In genomic region chr5:95761771-95762680, GRCh38 we compare ENCODE assay signal across 13 cellular contexts. TPM values are rescaled to one million over a fixed set of nuclear protein-coding genes. Genes with fewer than 3 reads are reported as not detected.
DNase-seq lines count a peak whose midpoint lies in the region; ATAC-seq, FAIRE-seq and TF ChIP-seq lines count a peak whose summit lies in the region.
"Had no signal": no experiment of that assay in that cellular context is flagged by ENCODE, and none has a peak within 500 bp of the region (broad histone marks: within the 10 kb centered on the region; RNA-seq: fewer than 3 reads in every experiment).

No MANE protein-coding gene starts in this region.

- no peak for FAIRE-seq in kidney (lab: Jason Lieb, UNC)
- FAIRE-seq: pancreas had no signal

- ATAC-seq in HG02870 (IDR thresholded peaks at IDR 0.05; ENCODE audit: unreplicated experiment) (no peak), HG03565 (IDR thresholded peaks at IDR 0.05; ENCODE audit: unreplicated experiment) (no peak)
- ATAC-seq: pancreas had no signal

- no peaks in the 10 kb centered on the region for H3K9me2 ChIP-seq in GM23248 (ENCODE audit: insufficient read depth)

- H3K9me3 ChIP-seq in GM23248 (ENCODE audit: low read depth) (no peaks in the 10 kb centered on the region), kidney (ENCODE audit: control insufficient read depth in 1 of 2, low read length in 2 of 2) (no peaks in the 10 kb centered on the region)
- H3K9me3 ChIP-seq: pancreas, Peyer's patch had no signal

- WGBS in GM23248 (ENCODE audit: low coverage in 1 of 2, low lambda C conversion rate in 2 of 2, missing lambda C conversion rate in 2 of 2), 2 experiments: 52 to 53% methylated on average over 2 of the region's 2 CpGs

- no peak overlapping the region for H2AFZ ChIP-seq in GM23248

- H3K4me1 ChIP-seq in GM23248 (ENCODE audit: insufficient read depth): peaks cover 43% of the 10 kb centered on the region
- peaks cover 21 to 31% of the 10 kb centered on the region in 2 donors for H3K4me1 ChIP-seq in kidney (ENCODE audit: control insufficient read depth in 1 of 2, insufficient read depth in 1 of 2, low read depth in 1 of 2, low read length in 2 of 2)

- peak overlapping the region; percentile 96 for H3K4me2 ChIP-seq in GM23248 (ENCODE audit: unreplicated experiment)

- H3K36me3 ChIP-seq in GM23248 (ENCODE audit: low read depth) (peaks cover 33% of the 10 kb centered on the region), kidney (ENCODE audit: control insufficient read depth in 1 of 2, insufficient read depth in 2 of 2, low read length in 2 of 2) (no peaks in the 10 kb centered on the region)
- H3K36me3 ChIP-seq: Peyer's patch had no signal

- no peak overlapping the region for H3K9ac ChIP-seq in GM23248
- H3K9ac ChIP-seq in kidney (ENCODE audit: low read length in 2 of 2): no peak overlapping the region

- H3K27me3 ChIP-seq in GM23248 (replicated peaks; ENCODE audit: insufficient read depth): no peaks in the 10 kb centered on the region
- H3K27me3 ChIP-seq: pancreas, Peyer's patch had no signal

- H3K4me3 ChIP-seq in AG04449 (ENCODE audit: low read depth, low read length) (no peak overlapping the region; the same call in 1 of the 2 replicates), GM23248 (0 out of 2 replicates have a peak overlapping the region, but pooled peaks have one; percentile 70), kidney (ENCODE audit: low read length in 2 of 2) (no peak overlapping the region)
- H3K4me3 ChIP-seq: pancreas, Peyer's patch had no signal

- peaks cover 56% of the 10 kb centered on the region for H3F3A ChIP-seq in GM23248 (ENCODE audit: insufficient read depth)

- CTCF ChIA-PET in AG04449 (lab: Yijun Ruan, JAX): interaction anchor here (0.9 to 2.0 kb wide), 10 partner anchors 8 to 119 kb away, joined by 3 to 11 read pairs (median 3); partner anchors contain the start of gene RFESD

- POLR2A ChIA-PET in AG04449 (lab: Yijun Ruan, JAX): interaction anchor here (0.7 to 1.0 kb wide), 6 partner anchors 17 to 115 kb away, joined by 3 to 5 read pairs (median 3); partner anchors contain the start of genes GLRX, RFESD and RHOBTB3

- in situ Hi-C loops in GM23248 (cut with MboI): no loop called here

- H4K20me1 ChIP-seq in GM23248 (ENCODE audit: insufficient read depth): no peaks in the 10 kb centered on the region

- intact Hi-C loops in kidney (cut with DNase I): no loop called here

- H3K79me2 ChIP-seq in GM23248 (ENCODE audit: insufficient read depth): peaks cover 20% of the 10 kb centered on the region

- TF ChIP-seq CTCF in AG04449 (IDR thresholded peaks at IDR 0.05; ENCODE audit: insufficient read depth, low read length, missing control alignments): no peak
- no peak for TF ChIP-seq CTCF in kidney (IDR thresholded peaks at IDR 0.05; ENCODE audit: borderline replicate concordance, extremely low read depth, insufficient read depth)

- DNase-seq in AG04449 (ENCODE audit: low read depth, low spot score) (peak; percentile 71), GM23248 (peak; percentile 62), SW480 (ENCODE audit: low spot score) (peak; percentile 55), kidney (no peak), GOT3 (lab: John Stamatoyannopoulos, UW) (no peak)
- DNase-seq in activated CD4-positive, CD25-positive, alpha-beta regulatory T cell (lab: John Stamatoyannopoulos, UW): no peak
- DNase-seq: activated CD4-positive, alpha-beta memory T cell treated with anti-CD3 and anti-CD28 coated beads, Interleukin-2, amount 10 ng/mL, durations not matched to agents 7 days and 5 days; Calu3; hypothalamus; pancreas; Peyer's patch had no signal

- peak overlapping the region; percentile 73 for H3K27ac ChIP-seq in GM23248
- peak overlapping the region; percentile 2 to 3 for H3K27ac ChIP-seq in kidney (ENCODE audit: low read depth in 2 of 2, low read length in 2 of 2)

RNA-seq across cellular contexts. Expression of gene RHOBTB3, which starts 30.9 kb away (rescaled TPM):
- total RNA-seq in GM23248 (2014; rRNA removed; shearing (Covaris generic)): 202 and 214 TPM in 2 replicates
- polyA plus RNA-seq in GM23248 (2016; fragmentation: Nextera tagmentation; extraction: Ambion mirVana) (147 and 149 TPM in 2 replicates), kidney (ENCODE audit: insufficient read depth, low read depth, low replicate concordance) (22.5 TPM)
- 54.5 TPM for total RNA-seq in kidney

Comparison
In these comparisons a context has a peak if more than half of its experiments do, and no peak if none do; other contexts are left out.
1. DNase-seq: peak in AG04449 (single experiment), GM23248 (single experiment) and SW480 (single experiment); none in kidney (single experiment), activated CD4-positive, CD25-positive, alpha-beta regulatory T cell (0 of 4) and GOT3 (single experiment).